In genomic region chr1:241235236-241235897, GRCh38 we compare ENCODE assay signal across 19 cellular contexts.
DNase-seq lines count a peak whose midpoint lies in the region; ATAC-seq lines count a peak whose summit lies in the region.
"Had no signal": no experiment of that assay in that cellular context is flagged by ENCODE, and none has a peak within 500 bp of the region (broad histone marks: within the 10 kb centered on the region; RNA-seq: fewer than 3 reads in every experiment).

No MANE protein-coding gene starts in this region.

- H3K27me3 Mint-ChIP-seq in stimulated activated naive CD8-positive, alpha-beta T cell treated with anti-CD3 and anti-CD28 coated beads, Interleukin-15, amount 100 ng/mL, for 72 hours = no peaks in the 10 kb centered on the region
- H3K27me3 Mint-ChIP-seq: activated CD4-positive, alpha-beta T cell treated with anti-CD3 and anti-CD28 coated beads, Interleukin-2, amount 10 ng/mL, durations not matched to agents 24 days and 14 days had no signal

- no peaks in the 10 kb centered on the region for H3K27me3 ChIP-seq in iPS-18a (ENCODE audit: control insufficient read depth, insufficient read depth, low read length)
- H3K27me3 ChIP-seq: gastrocnemius medialis, SJCRH30, transverse colon had no signal

- no peaks in the 10 kb centered on the region for H3K4me1 Mint-ChIP-seq in stimulated activated naive CD8-positive, alpha-beta T cell treated with anti-CD3 and anti-CD28 coated beads, Interleukin-15, amount 100 ng/mL, for 72 hours
- H3K4me1 Mint-ChIP-seq: activated CD4-positive, alpha-beta T cell treated with anti-CD3 and anti-CD28 coated beads, Interleukin-2, amount 10 ng/mL, durations not matched to agents 24 days and 14 days; CD14-positive monocyte; mesothelial cell of epicardium had no signal

- H3K36me3 ChIP-seq in iPS-18a (ENCODE audit: control insufficient read depth, low read depth, low read length) = no peaks in the 10 kb centered on the region
- H3K36me3 ChIP-seq: gastrocnemius medialis, SJCRH30, transverse colon had no signal

- H3K9me3 Mint-ChIP-seq in stimulated activated naive CD8-positive, alpha-beta T cell treated with anti-CD3 and anti-CD28 coated beads, Interleukin-15, amount 100 ng/mL, for 72 hours = peaks cover 0 to 5% of the 10 kb centered on the region in 2 donors
- H3K9me3 Mint-ChIP-seq: activated CD4-positive, alpha-beta T cell treated with anti-CD3 and anti-CD28 coated beads, Interleukin-2, amount 10 ng/mL, durations not matched to agents 24 days and 14 days had no signal

- DNase-seq in NCI-H1417 (lab: John Stamatoyannopoulos, UW) = peak in 2 of 3 experiments; percentile 23 to 83
- DNase-seq in NCI-H1417 treated with DMSO at 0.1 percent for 48 hours (lab: John Stamatoyannopoulos, UW) = no peak
- DNase-seq in astrocyte of the hippocampus (ENCODE audit: low read depth, low spot score) = peak; percentile 27
- peak; percentile 17 for DNase-seq in renal cortical epithelial cell (ENCODE audit: low read depth)
- no peak for DNase-seq in NCI-H1930 (lab: John Stamatoyannopoulos, UW)
- DNase-seq in DMS114 treated with DMSO at 0.1 percent for 48 hours (lab: John Stamatoyannopoulos, UW; ENCODE audit: unreplicated experiment) = no peak
- no peak for DNase-seq in stimulated activated naive CD8-positive, alpha-beta T cell treated with anti-CD3 and anti-CD28 coated beads, Interleukin-15, amount 100 ng/mL, for 72 hours
- DNase-seq: activated CD4-positive, alpha-beta T cell treated with anti-CD3 and anti-CD28 coated beads, Interleukin-2, amount 10 ng/mL, durations not matched to agents 24 days and 14 days; activated naive CD4-positive, alpha-beta T cell treated with anti-CD3 and anti-CD28 coated beads, Interleukin-2, amount 50 U/mL, for 16 hours; EL; gastrocnemius medialis; GOT3; SJCRH30; stimulated activated CD4-positive, alpha-beta T cell treated with anti-CD3 and anti-CD28 coated beads, Interleukin-4, amount 100 ng/mL, for 4 hours; transverse colon had no signal

- no peak overlapping the region for H3K4me3 Mint-ChIP-seq in stimulated activated naive CD8-positive, alpha-beta T cell treated with anti-CD3 and anti-CD28 coated beads, Interleukin-15, amount 100 ng/mL, for 72 hours
- H3K4me3 Mint-ChIP-seq: activated CD4-positive, alpha-beta T cell treated with anti-CD3 and anti-CD28 coated beads, Interleukin-2, amount 10 ng/mL, durations not matched to agents 24 days and 14 days; CD14-positive monocyte; mesothelial cell of epicardium had no signal

- no peak overlapping the region for H3K27ac Mint-ChIP-seq in stimulated activated naive CD8-positive, alpha-beta T cell treated with anti-CD3 and anti-CD28 coated beads, Interleukin-15, amount 100 ng/mL, for 72 hours
- H3K27ac Mint-ChIP-seq: activated CD4-positive, alpha-beta T cell treated with anti-CD3 and anti-CD28 coated beads, Interleukin-2, amount 10 ng/mL, durations not matched to agents 24 days and 14 days; mesothelial cell of epicardium had no signal

- H3K9ac ChIP-seq in iPS-18a (ENCODE audit: low read length) = peak overlapping the region; percentile 38

- H3K9me3 ChIP-seq in iPS-18a (ENCODE audit: control insufficient read depth, low read depth, low read length) = no peaks in the 10 kb centered on the region
- H3K9me3 ChIP-seq: gastrocnemius medialis, SJCRH30, transverse colon had no signal

- no peak for ATAC-seq in stimulated activated naive CD8-positive, alpha-beta T cell treated with anti-CD3 and anti-CD28 coated beads, Interleukin-15, amount 100 ng/mL, for 72 hours
- ATAC-seq: gastrocnemius medialis had no signal

- H3K4me1 ChIP-seq in iPS-18a (ENCODE audit: control insufficient read depth, low read depth, low read length) = no peaks in the 10 kb centered on the region
- H3K4me1 ChIP-seq: gastrocnemius medialis, SJCRH30, transverse colon had no signal

- H3K27ac ChIP-seq in iPS-18a (ENCODE audit: low read length) = peak overlapping the region; percentile 24
- H3K27ac ChIP-seq: gastrocnemius medialis, SJCRH30, skin epidermis, transverse colon had no signal

- H3K4me3 ChIP-seq in iPS-18a (ENCODE audit: low read length) = no peak overlapping the region
- H3K4me3 ChIP-seq: gastrocnemius medialis, SJCRH30, skin epidermis, transverse colon had no signal

Comparison
In these comparisons a context has a peak if more than half of its experiments do, and no peak if none do; other contexts are left out.
1. DNase-seq: peak in NCI-H1417 (2 of 3), astrocyte of the hippocampus (single experiment) and renal cortical epithelial cell (single experiment); none in NCI-H1417 treated with DMSO at 0.1 percent for 48 hours (single experiment), NCI-H1930 (0 of 2), DMS114 treated with DMSO at 0.1 percent for 48 hours (single experiment) and stimulated activated naive CD8-positive, alpha-beta T cell treated with anti-CD3 and anti-CD28 coated beads, Interleukin-15, amount 100 ng/mL, for 72 hours (0 of 2).